In genomic region chr6:158220786-158221442, GRCh38 we compare ENCODE assay signal across 8 cellular contexts.
A peak's percentile ranks its signal among the peaks of the same experiment; 100 is the strongest.
DNase-seq lines count a peak whose midpoint lies in the region; ATAC-seq lines count a peak whose summit lies in the region.

No MANE protein-coding gene starts in this region.

- H3K9me3 Mint-ChIP-seq in central memory CD8-positive, alpha-beta T cell, result no peaks in the 10 kb centered on the region

- H3K4me1 Mint-ChIP-seq in central memory CD8-positive, alpha-beta T cell, result no peaks in the 10 kb centered on the region

- DNase-seq in SIG-M5 treated with dmso at 0.1 percent for 504 hours (lab: John Stamatoyannopoulos, UW; ENCODE audit: unreplicated experiment) (peak; percentile 67), SIG-M5 (lab: John Stamatoyannopoulos, UW) (no peak), NCI-H446 (lab: John Stamatoyannopoulos, UW) (peak; percentile 56 to 78), kidney glomerular epithelial cell (lab: John Stamatoyannopoulos, UW) (peak; percentile 58)
- DNase-seq in activated CD4-positive, alpha-beta T cell treated with anti-CD3 and anti-CD28 coated beads for 1 hour, result peak; percentile 60
- DNase-seq in central memory CD8-positive, alpha-beta T cell (ENCODE audit: low spot score in 2 of 2), result peak; percentile 50 to 53
- DNase-seq in stimulated activated CD4-positive, alpha-beta T cell treated with anti-CD3 and anti-CD28 coated beads, Interleukin-2, amount 100 ng/mL, for 48 hours, result peak; percentile 64 to 72

- H3K4me3 Mint-ChIP-seq in central memory CD8-positive, alpha-beta T cell, result no peak overlapping the region

- H3K36me3 Mint-ChIP-seq in central memory CD8-positive, alpha-beta T cell (ENCODE audit: insufficient read depth), result peaks cover 1% of the 10 kb centered on the region

- H3K27ac Mint-ChIP-seq in central memory CD8-positive, alpha-beta T cell (ENCODE audit: low read depth), result no peak overlapping the region

- no peaks in the 10 kb centered on the region for H3K27me3 Mint-ChIP-seq in central memory CD8-positive, alpha-beta T cell

- ATAC-seq in HG03097 (IDR thresholded peaks at IDR 0.05; ENCODE audit: low FRiP score, unreplicated experiment), result peak; percentile 87
- peak; percentile 80 for ATAC-seq in central memory CD8-positive, alpha-beta T cell (replicated peaks; ENCODE audit: extremely low read depth, poor library complexity, severe bottlenecking)
